ENCODE assay signal across 1 cellular context in the genomic region with DNA sequence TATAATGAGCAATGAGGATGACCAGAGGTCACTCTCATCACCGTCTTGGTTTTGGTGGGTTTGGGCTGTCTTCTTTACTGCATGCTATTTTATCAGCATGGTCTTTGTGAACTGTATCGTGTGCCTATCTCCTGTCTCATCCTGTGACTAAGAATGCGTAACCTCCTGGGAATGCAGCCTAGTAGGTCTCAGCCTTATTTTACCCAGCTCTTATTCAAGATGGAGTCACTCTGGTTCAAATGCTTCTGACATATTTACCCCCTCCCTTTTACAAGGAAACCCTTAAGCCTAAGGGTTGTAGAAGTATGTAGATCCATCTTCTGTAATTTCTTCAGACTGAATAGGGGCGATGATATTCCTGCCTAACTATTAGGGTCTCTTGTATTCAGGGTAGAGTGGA.
TF ChIP-seq lines count a peak whose summit lies in the region.

No MANE protein-coding gene starts in this region.

TF ChIP-seq in endothelial cell of umbilical vein, 7 proteins besides CTCF, POLR2A, EP300 and RAD21:
- TF ChIP-seq POLR2AphosphoS5 (IDR thresholded peaks at IDR 0.05; ENCODE audit: insufficient read depth, low read depth, low read length) (no peak), GATA2 (IDR thresholded peaks at IDR 0.05; ENCODE audit: insufficient read depth, insufficient read length, low read depth, low read length) (peak; percentile 46)
